ENCODE assay signal across 14 cellular contexts in genomic region chr14:67665886-67666285, GRCh38. TPM values are rescaled to one million over a fixed set of nuclear protein-coding genes. Genes with fewer than 3 reads are reported as not detected.
DNase-seq lines count a peak whose midpoint lies in the region; ATAC-seq and TF ChIP-seq lines count a peak whose summit lies in the region.
"Had no signal": no experiment of that assay in that cellular context is flagged by ENCODE, and none has a peak within 500 bp of the region (broad histone marks: within the 10 kb centered on the region; RNA-seq: fewer than 3 reads in every experiment).

No MANE protein-coding gene starts in this region.

- no peak overlapping the region for H3K27ac ChIP-seq in foreskin keratinocyte

- H3K27me3 Mint-ChIP-seq in activated T-cell treated with anti-CD3 and anti-CD28 coated beads, Interleukin-2, amount 50 U/mL, for 72 hours (ENCODE audit: low read depth): no peaks in the 10 kb centered on the region
- H3K27me3 Mint-ChIP-seq: brain had no signal

- H3K27me3 ChIP-seq in foreskin keratinocyte: no peaks in the 10 kb centered on the region

- no peaks in the 10 kb centered on the region for H3K9me3 Mint-ChIP-seq in activated T-cell treated with anti-CD3 and anti-CD28 coated beads, Interleukin-2, amount 50 U/mL, for 72 hours
- H3K9me3 Mint-ChIP-seq: activated T-helper 2 cell treated with anti-CD3 and anti-CD28 coated beads, Interferon-gamma antibody, Interleukin-2, Interleukin-4, amounts not matched to agents 10 μg/mL and 5 μg/mL and 100 μg/mL, durations not matched to agents 14 hours and 24 hours and 36 hours; brain had no signal

- H3K4me1 Mint-ChIP-seq in activated T-cell treated with anti-CD3 and anti-CD28 coated beads, Interleukin-2, amount 50 U/mL, for 72 hours (ENCODE audit: low read depth): peaks cover 41% of the 10 kb centered on the region

- H3K36me3 Mint-ChIP-seq in activated T-cell treated with anti-CD3 and anti-CD28 coated beads, Interleukin-2, amount 50 U/mL, for 72 hours (ENCODE audit: insufficient read depth in 2 of 2): no peaks in the 10 kb centered on the region

- DNase-seq in activated T-cell treated with anti-CD3 and anti-CD28 coated beads, Interleukin-2, amount 50 U/mL, for 72 hours: no peak
- DNase-seq in activated T-cell treated with anti-CD3 and anti-CD28 coated beads for 4 hours (no peak), astrocyte of the hippocampus (ENCODE audit: low read depth, low spot score) (peak; percentile 38), foreskin keratinocyte (peak; percentile 29 to 53), stromal cell of bone marrow (ENCODE audit: low read depth) (peak; percentile 77), islet precursor cell (no peak)
- DNase-seq: activated CD4-positive, alpha-beta T cell treated with anti-CD3 and anti-CD28 coated beads for 4 hours; NCI-H1105; NCI-H226 had no signal

- H3K27ac Mint-ChIP-seq in activated T-cell treated with anti-CD3 and anti-CD28 coated beads, Interleukin-2, amount 50 U/mL, for 72 hours: peak overlapping the region; percentile 87
- H3K27ac Mint-ChIP-seq: activated T-helper 2 cell treated with anti-CD3 and anti-CD28 coated beads, Interferon-gamma antibody, Interleukin-2, Interleukin-4, amounts not matched to agents 10 μg/mL and 5 μg/mL and 100 μg/mL, durations not matched to agents 14 hours and 24 hours and 36 hours had no signal

- no peak for TF ChIP-seq CTCF in foreskin keratinocyte (conservative IDR thresholded peaks at IDR 0.05)

- peak in 1 of 2 donors; percentile 21 for ATAC-seq in activated T-cell treated with anti-CD3 and anti-CD28 coated beads, Interleukin-2, amount 50 U/mL, for 72 hours (replicated peaks in 1 of 2)
- peak; percentile 64 for ATAC-seq in foreskin keratinocyte
- no peak for ATAC-seq in GM21619 (IDR thresholded peaks at IDR 0.05; ENCODE audit: unreplicated experiment)
- no peak for ATAC-seq in HG03097 (IDR thresholded peaks at IDR 0.05; ENCODE audit: low FRiP score, unreplicated experiment)

- H3K4me1 ChIP-seq in foreskin keratinocyte: peaks cover 17% of the 10 kb centered on the region

- peak overlapping the region in 1 of 2 donors; percentile 54 for H3K4me3 Mint-ChIP-seq in activated T-cell treated with anti-CD3 and anti-CD28 coated beads, Interleukin-2, amount 50 U/mL, for 72 hours
- H3K4me3 Mint-ChIP-seq: brain had no signal

RNA-seq across cellular contexts. Expression of gene VTI1B, which starts 8.5 kb away (rescaled TPM):
- total RNA-seq in activated T-cell treated with anti-CD3 and anti-CD28 coated beads, Interleukin-2, amount 50 U/mL, for 72 hours: 10 to 100 TPM; 65.7 to 71.3 TPM
- total RNA-seq in foreskin keratinocyte: 64.5 and 74.3 TPM in 2 replicates
- polyA plus RNA-seq in foreskin keratinocyte: 91.3 and 98.4 TPM in 2 replicates

RNA-seq across cellular contexts. Expression of gene RDH11, which starts 29.7 kb away (rescaled TPM):
- 10 to 100 TPM; 47.4 to 49.9 TPM for total RNA-seq in activated T-cell treated with anti-CD3 and anti-CD28 coated beads, Interleukin-2, amount 50 U/mL, for 72 hours
- total RNA-seq in foreskin keratinocyte: 118 and 119 TPM in 2 replicates
- polyA plus RNA-seq in foreskin keratinocyte: 68.8 and 75.9 TPM in 2 replicates

RNA-seq across cellular contexts. Expression of gene RDH12, which starts 35.8 kb away (rescaled TPM):
- not detected for total RNA-seq in activated T-cell treated with anti-CD3 and anti-CD28 coated beads, Interleukin-2, amount 50 U/mL, for 72 hours
- 0.07 TPM in 1 of 2 replicates, not detected in the other for total RNA-seq in foreskin keratinocyte
- 0.07 TPM in 1 of 2 replicates, not detected in the other for polyA plus RNA-seq in foreskin keratinocyte
- total RNA-seq: activated T-helper 2 cell treated with anti-CD3 and anti-CD28 coated beads, Interferon-gamma antibody, Interleukin-2, Interleukin-4, amounts not matched to agents 10 μg/mL and 5 μg/mL and 100 μg/mL, durations not matched to agents 14 hours and 24 hours and 36 hours; lung microvascular endothelial cell had no signal

RNA-seq across cellular contexts. Expression of gene ARG2, which starts 46.2 kb away (rescaled TPM):
- total RNA-seq in activated T-cell treated with anti-CD3 and anti-CD28 coated beads, Interleukin-2, amount 50 U/mL, for 72 hours: 10 to 100 TPM in 1 of 2 donors, 1 to 10 TPM in 1; 8.5 to 12.1 TPM
- 15.8 and 18.2 TPM in 2 replicates for total RNA-seq in foreskin keratinocyte
- polyA plus RNA-seq in foreskin keratinocyte: 13.8 and 17.9 TPM in 2 replicates

Comparison
In these comparisons a context has a peak if more than half of its experiments do, and no peak if none do; other contexts are left out.
1. DNase-seq: peak in astrocyte of the hippocampus (single experiment), foreskin keratinocyte (2 of 2) and stromal cell of bone marrow (single experiment); none in activated T-cell treated with anti-CD3 and anti-CD28 coated beads, Interleukin-2, amount 50 U/mL, for 72 hours (0 of 2), activated T-cell treated with anti-CD3 and anti-CD28 coated beads for 4 hours (single experiment) and islet precursor cell (single experiment).